Comparison of ENCODE assay signal across 8 cellular contexts in genomic region chr19:6521718-6522646, GRCh38. TPM values are rescaled to one million over a fixed set of nuclear protein-coding genes. Genes with fewer than 3 reads are reported as not detected.
A peak's percentile ranks its signal among the peaks of the same experiment; 100 is the strongest.
DNase-seq lines count a peak whose midpoint lies in the region; ATAC-seq and TF ChIP-seq lines count a peak whose summit lies in the region.

No MANE protein-coding gene starts in this region.

- TF ChIP-seq POLR2A in GM18505 (IDR thresholded peaks at IDR 0.05; ENCODE audit: borderline replicate concordance, extremely low read depth, insufficient read depth, insufficient read length) (peak; percentile 51), Raji (IDR thresholded peaks at IDR 0.05; ENCODE audit: insufficient read depth, low read depth, low read length) (peak; percentile 70), stomach (IDR thresholded peaks at IDR 0.05) (no peak), gastroesophageal sphincter (IDR thresholded peaks at IDR 0.05) (no peak)

- DNase-seq in effector CD8-positive, alpha-beta T cell (lab: John Stamatoyannopoulos, UW) = peak; percentile 12
- DNase-seq in stomach = peak; percentile 46
- no peak for DNase-seq in colonic mucosa
- DNase-seq in NCI-H1092 (lab: John Stamatoyannopoulos, UW) = no peak

- peak; percentile 44 for ATAC-seq in GM18505 (IDR thresholded peaks at IDR 0.05; ENCODE audit: unreplicated experiment)
- peak; percentile 49 for ATAC-seq in HG02623 (IDR thresholded peaks at IDR 0.05; ENCODE audit: unreplicated experiment)
- ATAC-seq in gastroesophageal sphincter = no peak

- no peak overlapping the region for H3K4me3 ChIP-seq in stomach
- no peak overlapping the region for H3K4me3 ChIP-seq in gastroesophageal sphincter
- no peak overlapping the region for H3K4me3 ChIP-seq in colonic mucosa

- intact Hi-C loops in stomach (cut with DNase I; ENCODE audit: low total_unique reads) (loop anchor here (10.0 kb wide), 1 partner anchor 343 kb away; no protein-coding TSS in a partner anchor), colonic mucosa (cut with DNase I) (no loop called here)

- no peak overlapping the region for H3K27ac ChIP-seq in stomach
- no peak overlapping the region for H3K27ac ChIP-seq in gastroesophageal sphincter
- no peak overlapping the region for H3K27ac ChIP-seq in colonic mucosa

- no peak overlapping the region for H3K9ac ChIP-seq in colonic mucosa (ENCODE audit: low read depth in 2 of 2, low read length in 2 of 2)

- TF ChIP-seq EP300 in stomach (IDR thresholded peaks at IDR 0.05) (no peak), gastroesophageal sphincter (IDR thresholded peaks at IDR 0.05) (no peak)

- H3K27me3 ChIP-seq in stomach = peaks cover 0 to 14% (median 0%) of the 10 kb centered on the region in 3 donors
- peaks cover 20% of the 10 kb centered on the region for H3K27me3 ChIP-seq in gastroesophageal sphincter
- no peaks in the 10 kb centered on the region for H3K27me3 ChIP-seq in colonic mucosa

- TF ChIP-seq CTCF in stomach (IDR thresholded peaks at IDR 0.05) = no peak
- no peak for TF ChIP-seq CTCF in gastroesophageal sphincter (IDR thresholded peaks at IDR 0.05)
- TF ChIP-seq CTCF in colonic mucosa (IDR thresholded peaks at IDR 0.05) = no peak

- H3K9me3 ChIP-seq in stomach (no peaks in the 10 kb centered on the region), gastroesophageal sphincter (no peaks in the 10 kb centered on the region), colonic mucosa (no peaks in the 10 kb centered on the region)

- H3K36me3 ChIP-seq in stomach (no peaks in the 10 kb centered on the region), gastroesophageal sphincter (no peaks in the 10 kb centered on the region), colonic mucosa (no peaks in the 10 kb centered on the region)

- WGBS in stomach, 5 donors = 47 to 55% (median 52%) methylated on average over 12 to 20 of the region's 20 CpGs
- WGBS in gastroesophageal sphincter (ENCODE audit: low coverage in 1 of 2), 2 donors = 51 to 70% methylated on average over 2 to 4 of the region's 20 CpGs

- H3K4me1 ChIP-seq in stomach (peaks cover 0 to 22% (median 6%) of the 10 kb centered on the region in 4 donors), gastroesophageal sphincter (peaks cover 0 to 8% (median 0%) of the 10 kb centered on the region in 3 donors), colonic mucosa (no peaks in the 10 kb centered on the region)

RNA-seq across cellular contexts. Expression of gene TNFSF9, which starts 8.8 kb away (rescaled TPM):
- total RNA-seq in stomach (not detected), gastroesophageal sphincter (under 1 TPM in 2 of 4 donors, not detected in 2; 0.17 to 0.27 TPM), colonic mucosa (1 to 10 TPM in 1 of 2 donors, under 1 TPM in 1; 0.79 to 4.0 TPM)
- polyA plus RNA-seq in stomach = under 1 TPM in 1 of 3 donors, not detected in 2; 0.85 TPM

RNA-seq across cellular contexts. Expression of gene TUBB4A, which starts 19.9 kb away (rescaled TPM):
- total RNA-seq in stomach = 1 to 10 TPM in 2 of 5 donors, under 1 TPM in 1, not detected in 2; 0.89 to 3.9 (median 1.1) TPM
- under 1 TPM in 2 of 3 donors, not detected in 1; 0.76 to 0.85 TPM for polyA plus RNA-seq in stomach
- total RNA-seq in gastroesophageal sphincter = 1 to 10 TPM; 1.2 to 3.2 (median 2.2) TPM
- 1 to 10 TPM in 1 of 2 donors, under 1 TPM in 1; 0.44 to 1.4 TPM for total RNA-seq in colonic mucosa

RNA-seq across cellular contexts. Expression of gene DENND1C, which starts 40.4 kb away (rescaled TPM):
- 10 to 100 TPM in 1 of 5 donors, 1 to 10 TPM in 2, under 1 TPM in 2; 0.45 to 15.2 (median 1.1) TPM for total RNA-seq in stomach
- polyA plus RNA-seq in stomach = 1 to 10 TPM; 2.5 to 3.1 (median 2.9) TPM
- 1 to 10 TPM in 3 of 4 donors, under 1 TPM in 1; 0.57 to 6.1 (median 1.5) TPM for total RNA-seq in gastroesophageal sphincter
- 1 to 10 TPM; 2.5 to 2.9 TPM for total RNA-seq in colonic mucosa

RNA-seq across cellular contexts. Expression of gene CRB3, which starts 57.9 kb away (rescaled TPM):
- total RNA-seq in stomach (100 to 1,000 TPM in 1 of 5 donors, 10 to 100 TPM in 3, 1 to 10 TPM in 1; 7.6 to 203 (median 46.1) TPM), gastroesophageal sphincter (1 to 10 TPM in 2 of 4 donors, under 1 TPM in 1, not detected in 1; 0.85 to 6.2 (median 1.6) TPM), colonic mucosa (100 to 1,000 TPM; 115 to 118 TPM)
- 10 to 100 TPM; 34.3 to 66.6 (median 51.9) TPM for polyA plus RNA-seq in stomach

Comparison
In these comparisons a context has a peak if more than half of its experiments do, and no peak if none do; other contexts are left out.
1. POLR2A ChIP-seq: peak in GM18505 (single experiment) and Raji (single experiment); none in stomach (0 of 4) and gastroesophageal sphincter (0 of 2).
2. DNase-seq: peak in effector CD8-positive, alpha-beta T cell (single experiment) and stomach (single experiment); none in colonic mucosa (single experiment) and NCI-H1092 (single experiment).